ENCODE assay signal across 8 cellular contexts in the genomic region with DNA sequence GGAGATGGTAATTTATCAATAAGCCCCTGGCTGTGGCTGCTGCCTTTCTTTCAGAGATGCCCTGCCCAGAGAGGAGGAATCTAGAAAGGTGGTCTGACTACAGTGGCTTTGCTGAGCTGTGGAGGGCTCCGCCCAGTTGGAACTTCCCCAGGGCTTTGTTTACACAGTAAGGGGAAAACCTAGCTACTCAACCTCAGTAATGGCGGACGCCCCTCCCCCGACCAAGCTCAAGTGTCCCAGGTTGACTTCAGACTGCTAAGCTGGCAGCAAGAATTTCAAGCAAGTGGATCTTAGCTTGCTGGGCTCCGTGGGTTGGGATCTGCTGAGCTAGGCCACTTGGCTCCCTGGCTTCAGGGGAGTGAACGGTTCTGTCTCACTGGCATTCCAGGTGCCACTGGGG.
A peak's percentile ranks its signal among the peaks of the same experiment; 100 is the strongest.
DNase-seq lines count a peak whose midpoint lies in the region; ATAC-seq and TF ChIP-seq lines count a peak whose summit lies in the region.
"Had no signal": no experiment of that assay in that cellular context is flagged by ENCODE, and none has a peak within 500 bp of the region (broad histone marks: within the 10 kb centered on the region; RNA-seq: fewer than 3 reads in every experiment).

No MANE protein-coding gene starts in this region.

- peak; percentile 45 for DNase-seq in nephron progenitor cell
- no peak for DNase-seq in omental fat pad (ENCODE audit: low spot score)
- DNase-seq in NCI-H187 treated with DMSO at 0.1 percent for 48 hours (lab: John Stamatoyannopoulos, UW), result no peak
- DNase-seq in NCI-H2107 treated with DMSO at 0.1 percent for 48 hours (lab: John Stamatoyannopoulos, UW; ENCODE audit: unreplicated experiment), result no peak
- DNase-seq: cerebellar nuclear complex had no signal

- peaks cover 6% of the 10 kb centered on the region for H3K4me1 Mint-ChIP-seq in nephron progenitor cell

- peaks cover 26% of the 10 kb centered on the region for H3K4me1 ChIP-seq in OCI-LY1 (ENCODE audit: insufficient read depth, low read length, severe bottlenecking)

- peak overlapping the region; percentile 92; the same call in 1 of the 2 replicates for H2AFZ ChIP-seq in OCI-LY1 (ENCODE audit: low read length)

- peak overlapping the region; percentile 25; the same call in 1 of the 2 replicates for H3K4me2 ChIP-seq in OCI-LY1 (ENCODE audit: low read length)

- no peaks in the 10 kb centered on the region for H4K20me1 ChIP-seq in OCI-LY1 (ENCODE audit: insufficient read depth, low read length)

- no peak overlapping the region for H3K4me3 Mint-ChIP-seq in nephron progenitor cell

- no peaks in the 10 kb centered on the region for H3K27me3 ChIP-seq in OCI-LY1 (ENCODE audit: insufficient read depth, low read length)

- H3K27ac Mint-ChIP-seq in nephron progenitor cell, result no peak overlapping the region

- H3K36me3 ChIP-seq in OCI-LY1 (ENCODE audit: insufficient read depth, low read length), result no peaks in the 10 kb centered on the region

- H3K79me2 ChIP-seq in OCI-LY1 (ENCODE audit: insufficient read depth, low read length), result no peaks in the 10 kb centered on the region

- TF ChIP-seq CTCF in OCI-LY1 (IDR thresholded peaks at IDR 0.05; ENCODE audit: low read length), result no peak
- TF ChIP-seq CTCF in nephron progenitor cell (IDR thresholded peaks at IDR 0.05), result no peak
- TF ChIP-seq CTCF in omental fat pad (IDR thresholded peaks at IDR 0.05), result no peak

- no peaks in the 10 kb centered on the region; the same call in 1 of the 2 replicates for H3K9me3 ChIP-seq in OCI-LY1 (ENCODE audit: low read length)

- peaks cover 41% of the 10 kb centered on the region for H3K9me3 Mint-ChIP-seq in nephron progenitor cell

- peak; percentile 73 for ATAC-seq in GM18867 (IDR thresholded peaks at IDR 0.05; ENCODE audit: unreplicated experiment)
- peak; percentile 69 for ATAC-seq in GM21786 (IDR thresholded peaks at IDR 0.05; ENCODE audit: unreplicated experiment)
- no peak for ATAC-seq in omental fat pad (ENCODE audit: low FRiP score)

- peak overlapping the region; percentile 21 for H3K4me3 ChIP-seq in OCI-LY1 (ENCODE audit: low read depth, low read length, poor library complexity, severe bottlenecking)

- peak overlapping the region; percentile 60 for H3K27ac ChIP-seq in OCI-LY1 (ENCODE audit: low read depth, low read length, poor library complexity, severe bottlenecking)

- H3K9me2 ChIP-seq in OCI-LY1 (ENCODE audit: low read depth, low read length), result no peaks in the 10 kb centered on the region

- no peaks in the 10 kb centered on the region for H3K36me3 Mint-ChIP-seq in nephron progenitor cell (ENCODE audit: low read depth)

- H3F3A ChIP-seq in OCI-LY1 (ENCODE audit: insufficient read depth, low read length), result no peaks in the 10 kb centered on the region

- H3K27me3 Mint-ChIP-seq in nephron progenitor cell (ENCODE audit: low read depth, poor library complexity), result peaks cover 3% of the 10 kb centered on the region

- H3K9ac ChIP-seq in OCI-LY1 (ENCODE audit: low read length), result no peak overlapping the region; the same call in 1 of the 2 replicates
